7 cellular contexts compared by ENCODE assay signal in genomic region chr20:23339986-23340385, GRCh38.
"Had no signal": no experiment of that assay in that cellular context is flagged by ENCODE, and none has a peak within 500 bp of the region (broad histone marks: within the 10 kb centered on the region; RNA-seq: fewer than 3 reads in every experiment).

No MANE protein-coding gene starts in this region.

- H3K4me2 ChIP-seq: neural progenitor cell had no signal

- H3K4me3 ChIP-seq: lower lobe of right lung, neural progenitor cell, prostate gland, tibial nerve had no signal

- H3K27me3 ChIP-seq: neural progenitor cell, tibial nerve had no signal

- H3K36me3 ChIP-seq: lower lobe of right lung, neural progenitor cell, prostate gland, tibial nerve had no signal

- H3K9me3 ChIP-seq: lower lobe of right lung, prostate gland, tibial nerve had no signal

- H3K9ac ChIP-seq: neural progenitor cell, parathyroid adenoma had no signal

- H3K4me1 ChIP-seq: neural progenitor cell, parathyroid adenoma, prostate gland had no signal

- DNase-seq: effector memory CD4-positive, alpha-beta T cell; lower lobe of right lung had no signal

- H3K27ac ChIP-seq: lower lobe of right lung, neural progenitor cell, parathyroid adenoma, prostate gland, tibial nerve had no signal

- ATAC-seq: natural killer cell treated with Interleukin-12 subunit alpha and Interleukin-12 subunit beta and Interleukin-15 and Interleukin-18, amount 100 ng/mL, for 72 hours had no signal
